ENCODE assay signal across 21 cellular contexts in genomic region chr5:96901384-96901783, GRCh38. TPM values are rescaled to one million over a fixed set of nuclear protein-coding genes. Genes with fewer than 3 reads are reported as not detected.
DNase-seq lines count a peak whose midpoint lies in the region; ATAC-seq, FAIRE-seq and TF ChIP-seq lines count a peak whose summit lies in the region.
"Had no signal": no experiment of that assay in that cellular context is flagged by ENCODE, and none has a peak within 500 bp of the region (broad histone marks: within the 10 kb centered on the region; RNA-seq: fewer than 3 reads in every experiment).

No MANE protein-coding gene starts in this region.

- H3K27me3 ChIP-seq in cardiac muscle cell, result no peaks in the 10 kb centered on the region
- H3K27me3 ChIP-seq in heart left ventricle, result no peaks in the 10 kb centered on the region
- H3K27me3 ChIP-seq in H1 (replicated peaks in 1 of 4; ENCODE audit: control insufficient read depth in 3 of 4, extremely low read depth in 1 of 4, insufficient read depth in 3 of 4, low read length in 3 of 4), result peaks cover 0 to 1% (median 0%) of the 10 kb centered on the region in 4 experiments; a peak in 1 of 7 replicates
- H3K27me3 ChIP-seq: body of pancreas, testis had no signal

- no peak overlapping the region for H3K4ac ChIP-seq in H1 (replicated peaks; ENCODE audit: insufficient read length, low read depth, low read length)

- no peak overlapping the region for H2BK20ac ChIP-seq in H1 (ENCODE audit: low read length)

- DNase-seq in cardiac muscle cell (ENCODE audit: low read depth in 1 of 2, low spot score in 1 of 2) (no peak), heart left ventricle (no peak), NCI-H69 (lab: John Stamatoyannopoulos, UW) (peak; percentile 15), H1 (ENCODE audit: low read depth in 1 of 2, low spot score in 2 of 2) (peak in 1 of 2 experiments; percentile 10), NCI-H524 (lab: John Stamatoyannopoulos, UW) (no peak), SW 1271 (lab: John Stamatoyannopoulos, UW) (no peak)
- DNase-seq: activated CD4-positive, alpha-beta memory T cell treated with anti-CD3 and anti-CD28 coated beads, Interleukin-2, amount 10 ng/mL, durations not matched to agents 7 days and 5 days; activated effector memory CD4-positive, alpha-beta T cell treated with Interleukin-2 at 50 U/mL for 16 hours; body of pancreas; DMS79; effector CD4-positive, alpha-beta T cell; islet precursor cell; midbrain; NCI-H1417; NCI-H510A; T-helper 9 cell; testis had no signal

- H3K4me3 Mint-ChIP-seq in stimulated activated memory B cell treated with anti-CD40 and anti-IgM and Interleukin-4, amounts not matched to agents 10 μg/mL and 1 μg/mL and 100 μg/mL, for 72 hours, result no peak overlapping the region
- H3K4me3 Mint-ChIP-seq: activated CD4-positive, alpha-beta memory T cell treated with anti-CD3 and anti-CD28 coated beads, Interleukin-2, amount 10 ng/mL, durations not matched to agents 7 days and 5 days had no signal

- H3K4me1 ChIP-seq in cardiac muscle cell (ENCODE audit: low read depth), result no peaks in the 10 kb centered on the region
- peaks cover 0 to 19% (median 0%) of the 10 kb centered on the region in 12 donors for H3K4me1 ChIP-seq in heart left ventricle
- no peaks in the 10 kb centered on the region for H3K4me1 ChIP-seq in H1 (replicated peaks in 1 of 4; ENCODE audit: control insufficient read depth in 3 of 4, insufficient read depth in 4 of 4, low read length in 3 of 4)
- H3K4me1 ChIP-seq: body of pancreas, parathyroid adenoma, testis had no signal

- CTCF ChIA-PET in H1 (lab: Charles Lee; ENCODE audit: partially characterized antibody), result interaction anchor here (0.8 to 2.2 kb wide), 15 partner anchors 9 to 261 kb away, joined by 3 to 9 read pairs (median 4); partner anchors contain the start of genes ERAP2 and LIX1

- no peaks in the 10 kb centered on the region for H3K9me3 ChIP-seq in cardiac muscle cell (ENCODE audit: low read depth)
- H3K9me3 ChIP-seq in heart left ventricle, result no peaks in the 10 kb centered on the region
- no peaks in the 10 kb centered on the region for H3K9me3 ChIP-seq in H1 (ENCODE audit: insufficient read depth in 2 of 2, low read depth in 1 of 2, low read length in 1 of 2)
- H3K9me3 ChIP-seq: body of pancreas, testis had no signal

- TF ChIP-seq EP300 in H1 (IDR thresholded peaks at IDR 0.05; ENCODE audit: borderline replicate concordance in 1 of 2, low read depth in 2 of 2, low read length in 2 of 2), result no peak

- H3K27me3 Mint-ChIP-seq in stimulated activated memory B cell treated with anti-CD40 and anti-IgM and Interleukin-4, amounts not matched to agents 10 μg/mL and 1 μg/mL and 100 μg/mL, for 72 hours, result no peaks in the 10 kb centered on the region
- H3K27me3 Mint-ChIP-seq: activated CD4-positive, alpha-beta memory T cell treated with anti-CD3 and anti-CD28 coated beads, Interleukin-2, amount 10 ng/mL, durations not matched to agents 7 days and 5 days had no signal

- TF ChIP-seq POLR2A in heart left ventricle (IDR thresholded peaks at IDR 0.05) (no peak), H1 (IDR thresholded peaks at IDR 0.05; ENCODE audit: control extremely low read depth in 1 of 2, low read depth in 2 of 2, low read length in 2 of 2) (no peak)

- H3K4me3 ChIP-seq in cardiac muscle cell, result no peak overlapping the region
- H3K4me3 ChIP-seq in heart left ventricle, result no peak overlapping the region
- H3K4me3 ChIP-seq in H1 (ENCODE audit: extremely low read depth in 1 of 4, insufficient read depth in 2 of 4, low read depth in 3 of 4, low read length in 4 of 4), result no peak overlapping the region
- H3K4me3 ChIP-seq: body of pancreas, testis had no signal

- H3K36me3 ChIP-seq in cardiac muscle cell (no peaks in the 10 kb centered on the region), heart left ventricle (peaks cover 0 to 96% (median 76%) of the 10 kb centered on the region in 9 donors), H1 (ENCODE audit: control insufficient read depth in 2 of 4, insufficient read depth in 4 of 4, low read length in 3 of 4) (no peaks in the 10 kb centered on the region)

- FAIRE-seq in H1 (lab: Jason Lieb, UNC), result no peak
- FAIRE-seq: frontal cortex had no signal

- no peak overlapping the region for H2AK5ac ChIP-seq in H1 (ENCODE audit: low read depth, low read length)

- H3K23ac ChIP-seq in H1 (ENCODE audit: insufficient read length), result no peak overlapping the region

- peak; percentile 14 to 34; a peak in 2 of 4 replicates for TF ChIP-seq RAD21 in H1 (IDR thresholded peaks at IDR 0.05 in 1 of 2, conservative IDR thresholded peaks at IDR 0.05 in 1 of 2; ENCODE audit: low read depth in 2 of 2, low read length in 2 of 2)

- H3K27ac ChIP-seq in cardiac muscle cell (no peak overlapping the region), heart left ventricle (no peak overlapping the region), H1 (ENCODE audit: low read depth, low read length) (no peak overlapping the region)
- H3K27ac ChIP-seq: body of pancreas, parathyroid adenoma, testis had no signal

- POLR2A ChIA-PET in H1 (lab: Charles Lee; ENCODE audit: partially characterized antibody), result no interaction called here

- no peak overlapping the region for H3K4me2 ChIP-seq in H1 (ENCODE audit: insufficient read depth in 1 of 2, low read depth in 2 of 2, low read length in 2 of 2)

- no peak overlapping the region for H2BK15ac ChIP-seq in H1 (ENCODE audit: low read length)

- no peak overlapping the region for H2BK12ac ChIP-seq in H1 (ENCODE audit: low read depth, low read length)

- H2BK5ac ChIP-seq in H1 (ENCODE audit: low read depth, low read length), result no peak overlapping the region

- H3K18ac ChIP-seq in H1 (ENCODE audit: extremely low read depth, low read length), result no peak overlapping the region

- no peak for ATAC-seq in heart left ventricle
- ATAC-seq in stimulated activated memory B cell treated with anti-CD40 and anti-IgM and Interleukin-4, amounts not matched to agents 10 μg/mL and 1 μg/mL and 100 μg/mL, for 72 hours, result no peak
- no peak for ATAC-seq in HG03521 (IDR thresholded peaks at IDR 0.05; ENCODE audit: unreplicated experiment)
- ATAC-seq: body of pancreas had no signal

- H3K4me1 Mint-ChIP-seq in stimulated activated memory B cell treated with anti-CD40 and anti-IgM and Interleukin-4, amounts not matched to agents 10 μg/mL and 1 μg/mL and 100 μg/mL, for 72 hours, result peaks cover 42% of the 10 kb centered on the region

- intact Hi-C loops in heart left ventricle (cut with DNase I), result loop anchor here in 1 of 10 donors (10.0 kb wide), 1 partner anchor 147 kb away; no protein-coding TSS in a partner anchor

- H3K36me3 Mint-ChIP-seq in stimulated activated memory B cell treated with anti-CD40 and anti-IgM and Interleukin-4, amounts not matched to agents 10 μg/mL and 1 μg/mL and 100 μg/mL, for 72 hours, result peaks cover 59% of the 10 kb centered on the region

- no peak overlapping the region for H4K91ac ChIP-seq in H1 (replicated peaks; ENCODE audit: insufficient read length, low read length)

- H3K79me2 ChIP-seq in H1 (ENCODE audit: control insufficient read depth in 1 of 2, insufficient read depth in 2 of 2, low read length in 2 of 2), result no peaks in the 10 kb centered on the region
- H3K79me2 ChIP-seq: parathyroid adenoma had no signal

- H3K9ac ChIP-seq in H1 (replicated peaks in 1 of 4; ENCODE audit: extremely low read depth in 1 of 4, low read depth in 3 of 4, low read length in 3 of 4), result no peak overlapping the region
- H3K9ac ChIP-seq: parathyroid adenoma had no signal

- H4K8ac ChIP-seq in H1 (ENCODE audit: extremely low read depth, insufficient read depth, low read length), result no peak overlapping the region

- WGBS in heart left ventricle, 4 donors, result 88 to 93% (median 90%) methylated on average over 6 of the region's 6 CpGs
- 76% methylated on average over 6 of the region's 6 CpGs; no CpG with 5 or more reads in 1 of the 2 experiments for WGBS in H1 (ENCODE audit: extremely low coverage in 1 of 2, insufficient coverage in 1 of 2, insufficient read length in 1 of 2, insufficient replicate concordance in 2 of 2, low coverage in 1 of 2, low lambda C conversion rate in 2 of 2, missing lambda C conversion rate in 1 of 2), 2 experiments

- H3K23me2 ChIP-seq in H1 (ENCODE audit: low read depth, low read length), result no peaks in the 10 kb centered on the region

- no peaks in the 10 kb centered on the region for H4K20me1 ChIP-seq in H1 (replicated peaks in 1 of 2; ENCODE audit: control insufficient read depth in 1 of 2, insufficient read depth in 2 of 2, low read length in 2 of 2)

- peak overlapping the region; percentile 78 for H3K27ac Mint-ChIP-seq in stimulated activated memory B cell treated with anti-CD40 and anti-IgM and Interleukin-4, amounts not matched to agents 10 μg/mL and 1 μg/mL and 100 μg/mL, for 72 hours
- H3K27ac Mint-ChIP-seq: activated CD4-positive, alpha-beta memory T cell treated with anti-CD3 and anti-CD28 coated beads, Interleukin-2, amount 10 ng/mL, durations not matched to agents 7 days and 5 days had no signal

- no peaks in the 10 kb centered on the region for H3K79me1 ChIP-seq in H1 (ENCODE audit: low read depth, low read length)

- H3K9me3 Mint-ChIP-seq in stimulated activated memory B cell treated with anti-CD40 and anti-IgM and Interleukin-4, amounts not matched to agents 10 μg/mL and 1 μg/mL and 100 μg/mL, for 72 hours, result no peaks in the 10 kb centered on the region
- H3K9me3 Mint-ChIP-seq: activated CD4-positive, alpha-beta memory T cell treated with anti-CD3 and anti-CD28 coated beads, Interleukin-2, amount 10 ng/mL, durations not matched to agents 7 days and 5 days had no signal

- H4K5ac ChIP-seq in H1 (ENCODE audit: insufficient read length, low read depth, low read length), result no peak overlapping the region

- H2BK120ac ChIP-seq in H1 (replicated peaks; ENCODE audit: low read depth, low read length), result no peak overlapping the region

- H3K56ac ChIP-seq in H1 (replicated peaks; ENCODE audit: insufficient read length, low read depth, low read length), result no peak overlapping the region

- no peak overlapping the region for H2AFZ ChIP-seq in H1 (ENCODE audit: low read length)
- H2AFZ ChIP-seq: parathyroid adenoma had no signal

- peak; percentile 6 for TF ChIP-seq CTCF in cardiac muscle cell (IDR thresholded peaks at IDR 0.05; ENCODE audit: low read depth, low read length)
- TF ChIP-seq CTCF in heart left ventricle (IDR thresholded peaks at IDR 0.05), result peak in 1 of 12 donors; percentile 7
- peak; percentile 24 to 50 (median 37) for TF ChIP-seq CTCF in H1 (IDR thresholded peaks at IDR 0.05; ENCODE audit: control extremely low read depth in 1 of 3, insufficient read depth in 1 of 3, low read depth in 1 of 3, low read length in 3 of 3)

- H3K14ac ChIP-seq in H1 (ENCODE audit: insufficient read length), result no peak overlapping the region

RNA-seq across cellular contexts. Expression of gene ERAP2, which starts 25.1 kb away (rescaled TPM):
- total RNA-seq in cardiac muscle cell, result not detected in 2 replicates
- 0.35 and 0.40 TPM in 2 replicates for polyA plus RNA-seq in cardiac muscle cell
- total RNA-seq in heart left ventricle, result 10 to 100 TPM in 1 of 9 donors, 1 to 10 TPM in 8; 2.7 to 30.5 (median 7.0) TPM
- 1 to 10 TPM in 1 of 2 donors, under 1 TPM in 1; 0.99 to 7.5 TPM for polyA plus RNA-seq in heart left ventricle
- total RNA-seq in H1 (2021; fragmentation: NEBNext Ultra II Directional; extraction: Animal tissue kit (Norgen Biotek cat#: 25700)), result not detected in 2 replicates
- 0.03 and 0.14 TPM in 2 replicates for polyA plus RNA-seq in H1 (2011; rRNA removed)
- polyA plus RNA-seq in H1 (2011; cell fraction: cytosol; rRNA removed), result 0.17 TPM
- polyA plus RNA-seq in H1 (2011; cell fraction: nucleus; rRNA removed), result 0.06 TPM
- 0.11 to 0.60 TPM (median 0.14 TPM) in 4 replicates for polyA plus RNA-seq in H1 (2012, experiment 1 of 2)
- not detected for polyA plus RNA-seq in H1 (2012, experiment 2 of 2)
- 0.14 TPM for polyA plus RNA-seq in H1 (2013, experiment 1 of 2)
- polyA plus RNA-seq in H1 (2013, experiment 2 of 2), result 0.18 TPM
- 0.57 and 1.00 TPM in 2 replicates for polyA minus RNA-seq in H1 (2011; rRNA and poly(A)+ RNA removed)
- polyA minus RNA-seq in H1 (2011; cell fraction: cytosol; rRNA and poly(A)+ RNA removed), result not detected
- 1.3 TPM for polyA minus RNA-seq in H1 (2011; cell fraction: nucleus; rRNA and poly(A)+ RNA removed)

RNA-seq across cellular contexts. Expression of gene LNPEP, which starts 34.5 kb away (rescaled TPM):
- total RNA-seq in cardiac muscle cell (22.7 and 41.0 TPM in 2 replicates), heart left ventricle (10 to 100 TPM; 47.4 to 82.2 (median 56.3) TPM)
- polyA plus RNA-seq in cardiac muscle cell (11.2 and 17.6 TPM in 2 replicates), heart left ventricle (10 to 100 TPM in 1 of 2 donors, 1 to 10 TPM in 1; 8.6 to 12.5 TPM), H1 (2011; rRNA removed) (0.96 and 1.8 TPM in 2 replicates)
- total RNA-seq in H1 (2021; fragmentation: NEBNext Ultra II Directional; extraction: Animal tissue kit (Norgen Biotek cat#: 25700)), result 4.3 and 4.5 TPM in 2 replicates
- 1.6 TPM for polyA plus RNA-seq in H1 (2011; cell fraction: cytosol; rRNA removed)
- polyA plus RNA-seq in H1 (2011; cell fraction: nucleus; rRNA removed), result 1.1 TPM
- 0.79 to 2.2 TPM (median 1.2 TPM) in 4 replicates for polyA plus RNA-seq in H1 (2012, experiment 1 of 2)
- polyA plus RNA-seq in H1 (2012, experiment 2 of 2), result 0.16 TPM
- 2.8 TPM for polyA plus RNA-seq in H1 (2013, experiment 1 of 2)
- polyA plus RNA-seq in H1 (2013, experiment 2 of 2), result 2.1 TPM
- 9.1 and 12.5 TPM in 2 replicates for polyA minus RNA-seq in H1 (2011; rRNA and poly(A)+ RNA removed)
- polyA minus RNA-seq in H1 (2011; cell fraction: cytosol; rRNA and poly(A)+ RNA removed), result 4.5 TPM
- polyA minus RNA-seq in H1 (2011; cell fraction: nucleus; rRNA and poly(A)+ RNA removed), result 12.2 TPM
